ENCODE assay signal across 11 cellular contexts in genomic region chr16:19980866-19981265, GRCh38.
DNase-seq lines count a peak whose midpoint lies in the region; ATAC-seq and TF ChIP-seq lines count a peak whose summit lies in the region.
"Had no signal": no experiment of that assay in that cellular context is flagged by ENCODE, and none has a peak within 500 bp of the region (broad histone marks: within the 10 kb centered on the region; RNA-seq: fewer than 3 reads in every experiment).

No MANE protein-coding gene starts in this region.

- H2AFZ ChIP-seq in HCT116 (ENCODE audit: low read depth, low read length, poor library complexity, severe bottlenecking), result no peak overlapping the region

- H3K27me3 Mint-ChIP-seq in Calu3 (ENCODE audit: unreplicated experiment), result peaks cover 81% of the 10 kb centered on the region

- no peaks in the 10 kb centered on the region for H3K4me1 Mint-ChIP-seq in Calu3 (ENCODE audit: low read depth, unreplicated experiment)

- no peak overlapping the region for H3K4me3 Mint-ChIP-seq in Calu3 (ENCODE audit: low read depth, unreplicated experiment)

- ATAC-seq in HCT116 (peak; percentile 91), left lobe of liver (peak; percentile 75), GM19452 (IDR thresholded peaks at IDR 0.05; ENCODE audit: unreplicated experiment) (no peak)
- ATAC-seq in activated CD4-positive, CD25-positive, alpha-beta regulatory T cell treated with anti-CD3 and anti-CD28 coated beads, Interleukin-2, amount 50 U/mL, for 24 hours, result no peak

- H3K27ac ChIP-seq in HCT116 (ENCODE audit: low read depth, low read length) (no peak overlapping the region), uterus (no peak overlapping the region)
- H3K27ac ChIP-seq: ascending aorta had no signal

- H3K36me3 Mint-ChIP-seq in Calu3 (ENCODE audit: insufficient read depth, unreplicated experiment), result no peaks in the 10 kb centered on the region

- intact Hi-C loops in Calu3 (cut with micrococcal nuclease; ENCODE audit: unreplicated experiment) (loop anchor here (2.0 to 10.0 kb wide), 2 partner anchors 320 to 404 kb away; no protein-coding TSS in a partner anchor), HCT116 (cut with micrococcal nuclease) (loop anchor here (5.0 kb wide), 1 partner anchor 321 kb away; no protein-coding TSS in a partner anchor), uterus (cut with DNase I; ENCODE audit: low total_unique reads) (no loop called here)

- no peaks in the 10 kb centered on the region for H3K79me2 ChIP-seq in HCT116 (ENCODE audit: insufficient read depth, low read length)

- POLR2A ChIA-PET in HCT116 (lab: Charles Lee), result no interaction called here

- H3K9ac ChIP-seq in HCT116 (ENCODE audit: low read length), result no peak overlapping the region

- BruUV-seq in Calu3 (replicated peaks; lab: Mats Ljungman, UMichigan) (no TSS peak), HCT116 (replicated peaks; lab: Mats Ljungman, UMichigan) (no TSS peak)

- RAD21 ChIA-PET in HCT116 (lab: Charles Lee; ENCODE audit: low non-redundant PET in 1 of 2, low total read pairs in 2 of 2, uncharacterized antibody in 2 of 2, unreplicated experiment in 2 of 2), result interaction anchor here in 1 of 2 experiments (0.8 kb wide), 1 partner anchor 73 kb away, joined by 5 read pairs; no protein-coding TSS in a partner anchor

- no peak overlapping the region for H3K4me3 ChIP-seq in HCT116 (replicated peaks in 1 of 2; ENCODE audit: low read depth in 1 of 2, low read length in 2 of 2)
- H3K4me3 ChIP-seq in WI38 (ENCODE audit: low read depth, low read length), result no peak overlapping the region
- H3K4me3 ChIP-seq in uterus, result no peak overlapping the region
- H3K4me3 ChIP-seq: ascending aorta had no signal

- H3K9me2 ChIP-seq in HCT116 (ENCODE audit: insufficient read depth), result no peaks in the 10 kb centered on the region

- TF ChIP-seq CTCF in Calu3 (IDR thresholded peaks at IDR 0.05; ENCODE audit: unreplicated experiment) (no peak), HCT116 (IDR thresholded peaks at IDR 0.05 in 2 of 3, conservative IDR thresholded peaks at IDR 0.05 in 1 of 3; ENCODE audit: borderline replicate concordance in 1 of 3, insufficient read depth in 1 of 3, low read depth in 2 of 3, low read length in 2 of 3) (peak; percentile 19 to 83 (median 67); a peak in 5 of 6 replicates), WI38 (IDR thresholded peaks at IDR 0.05; ENCODE audit: low read depth, low read length) (peak; percentile 17; the same call in 1 of the 2 replicates), uterus (IDR thresholded peaks at IDR 0.05) (no peak)

- H3K9me3 ChIP-seq in HCT116 (ENCODE audit: control insufficient read depth in 1 of 2, insufficient read depth in 1 of 2, low read depth in 1 of 2, low read length in 2 of 2), result no peaks in the 10 kb centered on the region
- H3K9me3 ChIP-seq in uterus, result no peaks in the 10 kb centered on the region
- H3K9me3 ChIP-seq: ascending aorta had no signal

- H3K9me3 Mint-ChIP-seq in Calu3 (ENCODE audit: low read depth, unreplicated experiment), result no peaks in the 10 kb centered on the region

- peak; percentile 10 for DNase-seq in Calu3
- peak; percentile 21 for DNase-seq in HCT116 (ENCODE audit: low read depth, low spot score)
- no peak for DNase-seq in left lobe of liver (ENCODE audit: low spot score)
- DNase-seq in uterus, result no peak
- no peak for DNase-seq in ecto neural progenitor cell (ENCODE audit: low spot score)
- DNase-seq: activated CD4-positive, alpha-beta T cell treated with anti-CD3 and anti-CD28 coated beads, Interleukin-2, amount 50 U/mL, for 1 hour; NCI-H2029 treated with DMSO at 0.1 percent for 48 hours had no signal

- H3K4me1 ChIP-seq in HCT116 (ENCODE audit: control insufficient read depth in 1 of 2, insufficient read depth in 2 of 2, low read length in 2 of 2), result no peaks in the 10 kb centered on the region
- H3K4me1 ChIP-seq in uterus, result no peaks in the 10 kb centered on the region
- H3K4me1 ChIP-seq: ascending aorta had no signal

- no peak for TF ChIP-seq POLR2A in HCT116 (IDR thresholded peaks at IDR 0.05; ENCODE audit: borderline replicate concordance, extremely low read depth, insufficient read depth, insufficient read length)
- no peak for TF ChIP-seq POLR2A in uterus (IDR thresholded peaks at IDR 0.05)

- no peak overlapping the region for H3K27ac Mint-ChIP-seq in Calu3 (ENCODE audit: unreplicated experiment)

- CTCF ChIA-PET in Calu3 (lab: Charles Lee) (interaction anchor here (0.6 to 1.2 kb wide), 4 partner anchors 9 to 420 kb away, joined by 3 to 6 read pairs (median 4); no protein-coding TSS in a partner anchor), HCT116 (lab: Charles Lee) (interaction anchor here (0.8 to 1.9 kb wide), 6 partner anchors 9 to 405 kb away, joined by 3 to 13 read pairs (median 4); no protein-coding TSS in a partner anchor)

- H3K27me3 ChIP-seq in HCT116 (ENCODE audit: insufficient read depth, low read length) (peaks cover 41% of the 10 kb centered on the region; the same call in 1 of the 2 replicates), uterus (no peaks in the 10 kb centered on the region)
- H3K27me3 ChIP-seq: ascending aorta had no signal

- no peak overlapping the region for H3K4me2 ChIP-seq in HCT116 (ENCODE audit: low read length)

- no peaks in the 10 kb centered on the region for H4K20me1 ChIP-seq in HCT116 (ENCODE audit: insufficient read depth)

- peak; percentile 35; the same call in 1 of the 2 replicates for TF ChIP-seq RAD21 in HCT116 (IDR thresholded peaks at IDR 0.05; ENCODE audit: low read depth)

- H3K36me3 ChIP-seq in HCT116 (ENCODE audit: control insufficient read depth in 1 of 2, insufficient read depth in 2 of 2, low read length in 2 of 2), result no peaks in the 10 kb centered on the region
- no peaks in the 10 kb centered on the region for H3K36me3 ChIP-seq in uterus
- H3K36me3 ChIP-seq: ascending aorta had no signal

TF ChIP-seq in HCT116, 20 proteins besides CTCF, POLR2A, EP300 and RAD21 (continues in another document):
- no peak for TF ChIP-seq SP1 (IDR thresholded peaks at IDR 0.05; ENCODE audit: low read depth)
- no peak for TF ChIP-seq ZFX (IDR thresholded peaks at IDR 0.05)
- TF ChIP-seq JUND (IDR thresholded peaks at IDR 0.05), result no peak
- no peak for TF ChIP-seq CEBPB (IDR thresholded peaks at IDR 0.05; ENCODE audit: low read depth)
- no peak for TF ChIP-seq TCF7L2 (IDR thresholded peaks at IDR 0.05; ENCODE audit: borderline replicate concordance, extremely low read depth, insufficient read depth, insufficient read length)
- no peak for TF ChIP-seq EZH2 (IDR thresholded peaks at IDR 0.05)
- TF ChIP-seq ELF1 (IDR thresholded peaks at IDR 0.05; ENCODE audit: borderline replicate concordance, low read depth), result no peak
- TF ChIP-seq SIN3A (IDR thresholded peaks at IDR 0.05; ENCODE audit: low read depth), result no peak
- no peak for TF ChIP-seq EZH2phosphoT487 (IDR thresholded peaks at IDR 0.05; ENCODE audit: borderline replicate concordance)
- TF ChIP-seq SRF (IDR thresholded peaks at IDR 0.05; ENCODE audit: low read depth), result no peak
- TF ChIP-seq ATF3 (IDR thresholded peaks at IDR 0.05), result no peak
- TF ChIP-seq ZBTB33 (IDR thresholded peaks at IDR 0.05; ENCODE audit: extremely low read depth, insufficient replicate concordance, low read length), result no peak
- TF ChIP-seq MAX (IDR thresholded peaks at IDR 0.05), result no peak
- TF ChIP-seq YY1 (IDR thresholded peaks at IDR 0.05; ENCODE audit: extremely low read depth, insufficient replicate concordance, low read depth, low read length), result no peak
- TF ChIP-seq ZNF274 (IDR thresholded peaks at IDR 0.05; ENCODE audit: low read depth, low read length), result no peak
- no peak for TF ChIP-seq POLR2AphosphoS5 (IDR thresholded peaks at IDR 0.05; ENCODE audit: low read depth, low read length)
- no peak for TF ChIP-seq FOSL1 (IDR thresholded peaks at IDR 0.05; ENCODE audit: low read depth)

Comparison
In these comparisons a context has a peak if more than half of its experiments do, and no peak if none do; other contexts are left out.
1. DNase-seq: peak in Calu3 (single experiment) and HCT116 (single experiment); none in left lobe of liver (single experiment), uterus (0 of 2) and ecto neural progenitor cell (single experiment).
2. CTCF ChIP-seq: peak in HCT116 (3 of 3) and WI38 (single experiment); none in Calu3 (single experiment) and uterus (0 of 4).
3. ATAC-seq: peak in HCT116 (single experiment) and left lobe of liver (single experiment); none in GM19452 (single experiment) and activated CD4-positive, CD25-positive, alpha-beta regulatory T cell treated with anti-CD3 and anti-CD28 coated beads, Interleukin-2, amount 50 U/mL, for 24 hours (0 of 2).